8 cellular contexts compared by ENCODE assay signal in the genomic region with DNA sequence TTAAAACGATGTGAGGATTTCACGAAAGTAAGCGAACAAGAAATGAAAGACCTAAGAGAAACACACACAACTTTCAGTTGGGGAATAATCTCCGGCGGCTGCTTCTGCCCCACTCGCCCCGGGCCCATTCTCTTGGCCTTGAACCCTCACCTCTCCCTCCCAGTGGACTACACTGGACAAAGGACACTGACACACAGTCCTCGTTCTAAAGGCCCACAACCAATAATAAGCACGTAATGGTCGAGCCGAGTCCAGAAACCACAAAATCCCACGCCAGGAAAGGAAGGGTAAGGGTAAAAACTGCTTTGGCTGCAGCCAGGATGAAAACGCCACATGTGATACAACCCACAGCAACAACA. TPM values are rescaled to one million over a fixed set of nuclear protein-coding genes. Genes with fewer than 3 reads are reported as not detected.
DNase-seq lines count a peak whose midpoint lies in the region; ATAC-seq and TF ChIP-seq lines count a peak whose summit lies in the region.

No MANE protein-coding gene starts in this region.

- WGBS in stomach, 5 donors, result 0 to 1% (median 0%) methylated on average over 13 of the region's 13 CpGs

- H3K27ac Mint-ChIP-seq in activated T-helper 1 cell treated with anti-CD3 and anti-CD28 coated beads, Interleukin-12 subunit alpha, Interleukin-12 subunit beta, Interleukin-2, Interleukin-4 antibody, amounts not matched to agents 30 ng/mL and 10 ng/mL and 1 ng/mL, durations not matched to agents 14 hours and 24 hours and 36 hours, result peak overlapping the region; percentile 96

- intact Hi-C loops in Right ventricle myocardium inferior (cut with DNase I), result loop anchor here (10.0 kb wide), 1 partner anchor 773 kb away; the partner anchor contains the start of gene KATNBL1
- intact Hi-C loops in activated T-helper 1 cell treated with anti-CD3 and anti-CD28 coated beads, Interleukin-12 subunit alpha, Interleukin-12 subunit beta, Interleukin-2, Interleukin-4 antibody, amounts not matched to agents 30 ng/mL and 10 ng/mL and 1 ng/mL, durations not matched to agents 14 hours and 24 hours and 36 hours (cut with micrococcal nuclease), result loop anchor here (5.0 kb wide), 4 partner anchors 560 to 1590 kb away; partner anchors contain the start of genes AVEN, CDIN1 and DPH6
- intact Hi-C loops in stomach (cut with DNase I; ENCODE audit: low total_unique reads), result no loop called here

- H3K27ac ChIP-seq in cardiac muscle cell (peak overlapping the region; percentile 98), stomach (peak overlapping the region; percentile 94 to 100 (median 96))

- TF ChIP-seq EP300 in stomach (IDR thresholded peaks at IDR 0.05), result no peak

- peaks cover 23% of the 10 kb centered on the region for H3K4me1 ChIP-seq in cardiac muscle cell (ENCODE audit: low read depth)
- peaks cover 8% of the 10 kb centered on the region for H3K4me1 ChIP-seq in iPS-15b (ENCODE audit: control insufficient read depth, insufficient read depth, low read length)
- peaks cover 16 to 46% (median 37%) of the 10 kb centered on the region in 4 donors for H3K4me1 ChIP-seq in stomach

- peaks cover 22% of the 10 kb centered on the region for H3K36me3 Mint-ChIP-seq in activated T-helper 1 cell treated with anti-CD3 and anti-CD28 coated beads, Interleukin-12 subunit alpha, Interleukin-12 subunit beta, Interleukin-2, Interleukin-4 antibody, amounts not matched to agents 30 ng/mL and 10 ng/mL and 1 ng/mL, durations not matched to agents 14 hours and 24 hours and 36 hours (ENCODE audit: low read depth)

- DNase-seq in cardiac muscle cell (ENCODE audit: low read depth in 1 of 2, low spot score in 1 of 2) (no peak), Right ventricle myocardium inferior (ENCODE audit: missing footprints) (no peak), stomach (no peak), KBM-7 (no peak), epidermal melanocyte (ENCODE audit: insufficient read length, low spot score) (no peak)
- no peak for DNase-seq in activated T-helper 1 cell treated with anti-CD3 and anti-CD28 coated beads, Interleukin-12 subunit alpha, Interleukin-12 subunit beta, Interleukin-2, Interleukin-4 antibody, amounts not matched to agents 30 ng/mL and 10 ng/mL and 1 ng/mL, durations not matched to agents 14 hours and 24 hours and 36 hours (ENCODE audit: low spot score)

- H3K27me3 Mint-ChIP-seq in activated T-helper 1 cell treated with anti-CD3 and anti-CD28 coated beads, Interleukin-12 subunit alpha, Interleukin-12 subunit beta, Interleukin-2, Interleukin-4 antibody, amounts not matched to agents 30 ng/mL and 10 ng/mL and 1 ng/mL, durations not matched to agents 14 hours and 24 hours and 36 hours (ENCODE audit: insufficient read depth), result no peaks in the 10 kb centered on the region

- H3K9me3 Mint-ChIP-seq in activated T-helper 1 cell treated with anti-CD3 and anti-CD28 coated beads, Interleukin-12 subunit alpha, Interleukin-12 subunit beta, Interleukin-2, Interleukin-4 antibody, amounts not matched to agents 30 ng/mL and 10 ng/mL and 1 ng/mL, durations not matched to agents 14 hours and 24 hours and 36 hours, result no peaks in the 10 kb centered on the region

- no peak for TF ChIP-seq CTCF in cardiac muscle cell (IDR thresholded peaks at IDR 0.05; ENCODE audit: low read depth, low read length)
- TF ChIP-seq CTCF in stomach (IDR thresholded peaks at IDR 0.05), result no peak

- in situ Hi-C loops in KBM-7 (cut with MboI; ENCODE audit: low pct_unique_long_range_greater_than_20kb, low sequenced_read_pairs), result no loop called here

- H3K4me1 Mint-ChIP-seq in activated T-helper 1 cell treated with anti-CD3 and anti-CD28 coated beads, Interleukin-12 subunit alpha, Interleukin-12 subunit beta, Interleukin-2, Interleukin-4 antibody, amounts not matched to agents 30 ng/mL and 10 ng/mL and 1 ng/mL, durations not matched to agents 14 hours and 24 hours and 36 hours (ENCODE audit: low read depth), result peaks cover 38% of the 10 kb centered on the region

- H3K4me3 ChIP-seq in cardiac muscle cell (peak overlapping the region; percentile 83), iPS-15b (ENCODE audit: low read depth, low read length) (peak overlapping the region; percentile 87), stomach (peak overlapping the region; percentile 80 to 89 (median 82))

- peak overlapping the region; percentile 91 for H3K9ac ChIP-seq in iPS-15b (ENCODE audit: low read depth, low read length)

- H3K36me3 ChIP-seq in cardiac muscle cell (peaks cover 4% of the 10 kb centered on the region), iPS-15b (ENCODE audit: control insufficient read depth, insufficient read depth, low read length) (peaks cover 3% of the 10 kb centered on the region), stomach (peaks cover 0 to 21% (median 18%) of the 10 kb centered on the region in 4 donors)

- peak overlapping the region; percentile 97 for H3K4me3 Mint-ChIP-seq in activated T-helper 1 cell treated with anti-CD3 and anti-CD28 coated beads, Interleukin-12 subunit alpha, Interleukin-12 subunit beta, Interleukin-2, Interleukin-4 antibody, amounts not matched to agents 30 ng/mL and 10 ng/mL and 1 ng/mL, durations not matched to agents 14 hours and 24 hours and 36 hours

- H3K9me3 ChIP-seq in cardiac muscle cell (ENCODE audit: low read depth) (no peaks in the 10 kb centered on the region), iPS-15b (ENCODE audit: control insufficient read depth, insufficient read depth, low read length) (no peaks in the 10 kb centered on the region), stomach (no peaks in the 10 kb centered on the region)

- TF ChIP-seq POLR2A in stomach (IDR thresholded peaks at IDR 0.05), result no peak

- H3K27me3 ChIP-seq in cardiac muscle cell, result no peaks in the 10 kb centered on the region
- no peaks in the 10 kb centered on the region for H3K27me3 ChIP-seq in iPS-15b (ENCODE audit: control insufficient read depth, insufficient read depth, low read length)
- no peaks in the 10 kb centered on the region for H3K27me3 ChIP-seq in stomach

- ATAC-seq in Right ventricle myocardium inferior, result no peak
- no peak for ATAC-seq in HG03108 (IDR thresholded peaks at IDR 0.05; ENCODE audit: unreplicated experiment)

RNA-seq across cellular contexts. Expression of gene ZNF770, which starts 0.5 kb away (rescaled TPM):
- 22.6 and 28.9 TPM in 2 replicates for total RNA-seq in cardiac muscle cell
- polyA plus RNA-seq in cardiac muscle cell, result 53.8 and 64.5 TPM in 2 replicates
- 45.3 TPM for total RNA-seq in Right ventricle myocardium inferior
- 50.1 and 50.6 TPM in 2 replicates for total RNA-seq in activated T-helper 1 cell treated with anti-CD3 and anti-CD28 coated beads, Interleukin-12 subunit alpha, Interleukin-12 subunit beta, Interleukin-2, Interleukin-4 antibody, amounts not matched to agents 30 ng/mL and 10 ng/mL and 1 ng/mL, durations not matched to agents 14 hours and 24 hours and 36 hours
- 10 to 100 TPM in 3 of 5 donors, 1 to 10 TPM in 2; 5.3 to 50.9 (median 16.7) TPM for total RNA-seq in stomach
- polyA plus RNA-seq in stomach, result 1 to 10 TPM; 7.0 to 9.2 (median 7.6) TPM

RNA-seq across cellular contexts. Expression of gene AQR, which starts 18.1 kb away (rescaled TPM):
- 16.0 and 20.6 TPM in 2 replicates for total RNA-seq in cardiac muscle cell
- 14.6 and 14.7 TPM in 2 replicates for polyA plus RNA-seq in cardiac muscle cell
- 10.1 TPM for total RNA-seq in Right ventricle myocardium inferior
- total RNA-seq in activated T-helper 1 cell treated with anti-CD3 and anti-CD28 coated beads, Interleukin-12 subunit alpha, Interleukin-12 subunit beta, Interleukin-2, Interleukin-4 antibody, amounts not matched to agents 30 ng/mL and 10 ng/mL and 1 ng/mL, durations not matched to agents 14 hours and 24 hours and 36 hours, result 43.2 and 44.4 TPM in 2 replicates
- 10 to 100 TPM in 3 of 5 donors, 1 to 10 TPM in 2; 5.8 to 54.5 (median 15.6) TPM for total RNA-seq in stomach
- 10 to 100 TPM in 1 of 3 donors, 1 to 10 TPM in 2; 4.5 to 12.9 (median 6.1) TPM for polyA plus RNA-seq in stomach
